ENCODE assay signal across 8 cellular contexts in the genomic region with DNA sequence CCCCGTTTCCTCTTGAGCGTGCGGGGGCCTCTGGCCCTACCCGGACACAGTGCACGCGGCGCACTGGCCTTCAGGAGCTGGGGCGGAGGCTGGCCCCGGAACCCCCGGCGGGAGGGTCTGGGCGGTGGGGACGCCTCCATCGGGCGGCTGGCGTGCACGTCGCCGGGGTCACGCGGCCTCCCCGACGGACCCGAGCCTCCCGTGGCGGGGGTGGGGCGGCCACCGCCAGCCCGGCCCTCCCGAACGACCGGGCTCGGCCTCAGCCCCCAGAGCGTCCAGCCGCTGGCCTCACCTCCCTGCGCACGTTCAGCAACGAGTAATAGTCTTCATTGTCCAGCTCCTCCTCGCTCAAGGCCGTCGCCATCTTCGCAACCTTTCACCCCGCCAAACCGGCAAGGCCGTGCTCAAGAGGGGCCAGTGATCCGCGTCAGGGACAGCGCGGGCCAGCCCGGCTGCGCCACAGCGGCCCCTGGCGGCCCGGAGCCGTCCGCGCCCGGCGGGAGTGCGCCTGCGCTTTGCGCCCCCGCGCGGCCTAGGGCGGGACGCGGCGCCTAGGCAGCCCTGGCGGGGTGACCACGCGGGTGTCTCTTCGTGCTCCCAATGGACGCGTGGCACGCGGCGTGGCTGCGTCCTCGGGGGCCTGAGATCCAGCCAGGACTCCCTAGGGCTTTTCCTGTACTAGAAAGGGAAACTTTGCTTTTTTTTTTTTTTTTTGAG. TPM values are rescaled to one million over a fixed set of nuclear protein-coding genes. Genes with fewer than 3 reads are reported as not detected.
DNase-seq lines count a peak whose midpoint lies in the region; ATAC-seq and TF ChIP-seq lines count a peak whose summit lies in the region.

A gene with protein sequence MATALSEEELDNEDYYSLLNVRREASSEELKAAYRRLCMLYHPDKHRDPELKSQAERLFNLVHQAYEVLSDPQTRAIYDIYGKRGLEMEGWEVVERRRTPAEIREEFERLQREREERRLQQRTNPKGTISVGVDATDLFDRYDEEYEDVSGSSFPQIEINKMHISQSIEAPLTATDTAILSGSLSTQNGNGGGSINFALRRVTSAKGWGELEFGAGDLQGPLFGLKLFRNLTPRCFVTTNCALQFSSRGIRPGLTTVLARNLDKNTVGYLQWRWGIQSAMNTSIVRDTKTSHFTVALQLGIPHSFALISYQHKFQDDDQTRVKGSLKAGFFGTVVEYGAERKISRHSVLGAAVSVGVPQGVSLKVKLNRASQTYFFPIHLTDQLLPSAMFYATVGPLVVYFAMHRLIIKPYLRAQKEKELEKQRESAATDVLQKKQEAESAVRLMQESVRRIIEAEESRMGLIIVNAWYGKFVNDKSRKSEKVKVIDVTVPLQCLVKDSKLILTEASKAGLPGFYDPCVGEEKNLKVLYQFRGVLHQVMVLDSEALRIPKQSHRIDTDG (minus strand): TSS at position 380 of the 717 bp plus-strand sequence. CDS start 16 bp downstream, at position 364.

- H3K36me3 Mint-ChIP-seq in activated naive CD8-positive, alpha-beta T cell treated with anti-CD3 and anti-CD28 coated beads, Interleukin-2, amount 10 ng/mL, durations not matched to agents 7 days and 5 days, result no peaks in the 10 kb centered on the region

- H3K27me3 ChIP-seq in SU-DHL-6 (ENCODE audit: low read length) (no peaks in the 10 kb centered on the region), parathyroid adenoma (ENCODE audit: control insufficient read depth, insufficient read depth, low read length) (no peaks in the 10 kb centered on the region), tibial artery (no peaks in the 10 kb centered on the region)

- ATAC-seq in HG02610 (IDR thresholded peaks at IDR 0.05; ENCODE audit: unreplicated experiment) (peak; percentile 94), Right ventricle myocardium superior (ENCODE audit: poor library complexity) (peak; percentile 98)
- peak; percentile 97 for ATAC-seq in activated naive CD8-positive, alpha-beta T cell treated with anti-CD3 and anti-CD28 coated beads, Interleukin-2, amount 10 ng/mL, durations not matched to agents 7 days and 5 days (ENCODE audit: low read depth)

- H3K4me3 ChIP-seq in SU-DHL-6 (ENCODE audit: insufficient read depth, low read length, poor library complexity, severe bottlenecking) (peak within 1 kb of the TSS; percentile 82), parathyroid adenoma (ENCODE audit: low read depth, low read length) (peak within 1 kb of the TSS; percentile 85), tibial artery (peak within 1 kb of the TSS; percentile 89 to 99)

- H3K9me2 ChIP-seq in SU-DHL-6 (replicated peaks; ENCODE audit: insufficient read depth, low read length), result no peaks in the 10 kb centered on the region

- H3K27me3 Mint-ChIP-seq in activated naive CD8-positive, alpha-beta T cell treated with anti-CD3 and anti-CD28 coated beads, Interleukin-2, amount 10 ng/mL, durations not matched to agents 7 days and 5 days, result no peaks in the 10 kb centered on the region

- peaks cover 2% of the 10 kb centered on the region for H3K4me1 ChIP-seq in parathyroid adenoma
- peaks cover 0 to 23% (median 16%) of the 10 kb centered on the region in 4 donors for H3K4me1 ChIP-seq in tibial artery

- H3K4me1 Mint-ChIP-seq in activated naive CD8-positive, alpha-beta T cell treated with anti-CD3 and anti-CD28 coated beads, Interleukin-2, amount 10 ng/mL, durations not matched to agents 7 days and 5 days, result peaks cover 16% of the 10 kb centered on the region

- TF ChIP-seq CTCF in GM12872 (IDR thresholded peaks at IDR 0.05; ENCODE audit: insufficient read depth, low read depth, low read length) (peak; percentile 85), SU-DHL-6 (IDR thresholded peaks at IDR 0.05; ENCODE audit: insufficient read depth, low read length, poor library complexity, severe bottlenecking) (peak; percentile 68), parathyroid adenoma (IDR thresholded peaks at IDR 0.05) (peak; percentile 49), tibial artery (IDR thresholded peaks at IDR 0.05) (peak; percentile 73 to 99)

- H3K9me3 Mint-ChIP-seq in activated naive CD8-positive, alpha-beta T cell treated with anti-CD3 and anti-CD28 coated beads, Interleukin-2, amount 10 ng/mL, durations not matched to agents 7 days and 5 days, result no peaks in the 10 kb centered on the region

- no peaks in the 10 kb centered on the region for H3K9me3 ChIP-seq in SU-DHL-6 (ENCODE audit: insufficient read depth, low read length)
- H3K9me3 ChIP-seq in parathyroid adenoma (ENCODE audit: control insufficient read depth, low read length), result no peaks in the 10 kb centered on the region
- H3K9me3 ChIP-seq in tibial artery, result no peaks in the 10 kb centered on the region

- H3F3A ChIP-seq in SU-DHL-6 (ENCODE audit: insufficient read depth), result no peaks in the 10 kb centered on the region

- peak within 1 kb of the TSS; percentile 91 for H3K4me3 Mint-ChIP-seq in activated naive CD8-positive, alpha-beta T cell treated with anti-CD3 and anti-CD28 coated beads, Interleukin-2, amount 10 ng/mL, durations not matched to agents 7 days and 5 days

- DNase-seq in NCI-H1092 (lab: John Stamatoyannopoulos, UW) (peak; percentile 98), Right ventricle myocardium superior (peak; percentile 93), tibial artery (peak; percentile 84 to 93)
- peak; percentile 99 for DNase-seq in activated naive CD8-positive, alpha-beta T cell treated with anti-CD3 and anti-CD28 coated beads, Interleukin-2, amount 10 ng/mL, durations not matched to agents 7 days and 5 days

- H3K9ac ChIP-seq in SU-DHL-6 (ENCODE audit: low read length) (peak within 1 kb of the TSS; percentile 82), parathyroid adenoma (peak within 1 kb of the TSS; percentile 14)

- H3K4me2 ChIP-seq in SU-DHL-6 (ENCODE audit: low read depth, low read length, poor library complexity, severe bottlenecking), result peak within 1 kb of the TSS; percentile 90
- H3K4me2 ChIP-seq in parathyroid adenoma (ENCODE audit: low read length), result peak within 1 kb of the TSS; percentile 87

- H3K36me3 ChIP-seq in SU-DHL-6 (ENCODE audit: low read length) (no peaks in the 10 kb centered on the region), parathyroid adenoma (ENCODE audit: control insufficient read depth, insufficient read depth, low read length) (no peaks in the 10 kb centered on the region), tibial artery (no peaks in the 10 kb centered on the region)

- H2AFZ ChIP-seq in SU-DHL-6 (ENCODE audit: low read depth, low read length, severe bottlenecking) (peak within 1 kb of the TSS; percentile 89), parathyroid adenoma (peak within 1 kb of the TSS; percentile 72)

- POLR2A ChIA-PET in activated naive CD8-positive, alpha-beta T cell treated with anti-CD3 and anti-CD28 coated beads, Interleukin-2, amount 10 ng/mL, durations not matched to agents 7 days and 5 days (lab: Charles Lee), result interaction anchor here (0.7 to 1.1 kb wide), 4 partner anchors 28 to 199 kb away, joined by 3 to 6 read pairs (median 4); a partner anchor contains a TSS

- intact Hi-C loops in Right ventricle myocardium superior (cut with DNase I), result no loop called here
- intact Hi-C loops in tibial artery (cut with DNase I; ENCODE audit: low total_unique reads), result no loop called here

- H3K27ac Mint-ChIP-seq in activated naive CD8-positive, alpha-beta T cell treated with anti-CD3 and anti-CD28 coated beads, Interleukin-2, amount 10 ng/mL, durations not matched to agents 7 days and 5 days, result peak within 1 kb of the TSS; percentile 91

- H3K27ac ChIP-seq in SU-DHL-6 (ENCODE audit: low read depth, low read length) (no peak within 1 kb of the TSS), parathyroid adenoma (peak within 1 kb of the TSS; percentile 42), tibial artery (peak within 1 kb of the TSS; percentile 77 to 85)

- H3K79me2 ChIP-seq in SU-DHL-6 (ENCODE audit: insufficient read depth, low read length) (peaks cover 46% of the 10 kb centered on the region), parathyroid adenoma (peaks cover 22% of the 10 kb centered on the region)

- H4K20me1 ChIP-seq in SU-DHL-6 (ENCODE audit: low read depth, low read length), result no peaks in the 10 kb centered on the region

RNA-seq across cellular contexts. Expression of the gene that starts here (rescaled TPM):
- total RNA-seq in activated naive CD8-positive, alpha-beta T cell treated with anti-CD3 and anti-CD28 coated beads, Interleukin-2, amount 10 ng/mL, durations not matched to agents 7 days and 5 days, result 10 to 100 TPM; 43.0 to 44.6 TPM
- 74.0 TPM for total RNA-seq in Right ventricle myocardium superior
